Comparison of ENCODE assay signal across 8 cellular contexts in genomic region chr15:59492389-59493377, GRCh38. TPM values are rescaled to one million over a fixed set of nuclear protein-coding genes. Genes with fewer than 3 reads are reported as not detected.
DNase-seq lines count a peak whose midpoint lies in the region; ATAC-seq and TF ChIP-seq lines count a peak whose summit lies in the region.

No MANE protein-coding gene starts in this region.

- ATAC-seq in left ventricle myocardium superior (peak; percentile 93), GM21619 (IDR thresholded peaks at IDR 0.05; ENCODE audit: unreplicated experiment) (no peak)

- TF ChIP-seq CTCF in GM12873 (IDR thresholded peaks at IDR 0.05; ENCODE audit: insufficient read depth, low read depth, low read length, missing control alignments) = peak; percentile 84

- peak; percentile 51 for DNase-seq in MV-4-11 (lab: John Stamatoyannopoulos, UW)
- peak; percentile 57 for DNase-seq in SW480 (ENCODE audit: low spot score)
- peak; percentile 65 for DNase-seq in amniotic epithelial cell (ENCODE audit: low read depth)
- DNase-seq in left ventricle myocardium superior = peak; percentile 69
- peak; percentile 67 for DNase-seq in renal cortical epithelial cell (ENCODE audit: low read depth)
- DNase-seq in 8988T = no peak

- intact Hi-C loops in left ventricle myocardium superior (cut with micrococcal nuclease) = loop anchor here (10.0 kb wide), 2 partner anchors 318 to 508 kb away; partner anchors contain the start of gene RNF111

RNA-seq across cellular contexts. Expression of gene FAM81A, which starts 54.7 kb away (rescaled TPM):
- 11.0 TPM for total RNA-seq in left ventricle myocardium superior
- 0.52 and 1.4 TPM in 2 replicates for total RNA-seq in renal cortical epithelial cell
